ENCODE assay signal across 14 cellular contexts in the genomic region with DNA sequence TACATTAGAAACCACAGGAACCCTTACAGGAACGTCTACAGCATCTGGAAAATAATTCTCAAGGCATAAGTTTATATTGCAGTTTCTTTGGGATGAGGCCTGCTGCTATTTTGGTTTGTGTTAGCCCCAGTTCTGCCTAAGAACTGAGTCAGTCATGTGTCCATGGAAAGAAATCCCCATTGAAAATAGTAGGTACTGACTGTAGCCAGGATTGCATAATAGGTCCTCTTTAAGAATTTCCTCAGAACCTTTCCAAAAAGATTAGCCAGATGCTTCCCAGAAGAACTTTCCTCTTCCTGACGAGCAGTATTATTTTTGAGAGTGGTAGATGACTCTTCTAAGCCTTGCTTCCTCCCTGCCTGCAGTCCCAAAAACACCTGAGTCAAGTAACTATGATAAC. TPM values are rescaled to one million over a fixed set of nuclear protein-coding genes. Genes with fewer than 3 reads are reported as not detected.
DNase-seq lines count a peak whose midpoint lies in the region; ATAC-seq and TF ChIP-seq lines count a peak whose summit lies in the region.
"Had no signal": no experiment of that assay in that cellular context is flagged by ENCODE, and none has a peak within 500 bp of the region (broad histone marks: within the 10 kb centered on the region; RNA-seq: fewer than 3 reads in every experiment).

No MANE protein-coding gene starts in this region.

- peaks cover 36% of the 10 kb centered on the region for H3K4me1 ChIP-seq in adipocyte (ENCODE audit: control insufficient read depth, insufficient read depth, low read length)

- no peaks in the 10 kb centered on the region for H3K27me3 ChIP-seq in adipocyte (replicated peaks; ENCODE audit: control insufficient read depth, insufficient read depth, low read length)

- H3K9ac ChIP-seq in adipocyte (ENCODE audit: low read length): peak overlapping the region; percentile 59

- H3K36me3 ChIP-seq in adipocyte (ENCODE audit: control insufficient read depth, insufficient read depth, low read length, severe bottlenecking): no peaks in the 10 kb centered on the region

- peak; percentile 38 for DNase-seq in AG08396 (ENCODE audit: low spot score)
- DNase-seq in adipocyte (ENCODE audit: low read depth): peak; percentile 89
- peak; percentile 90 for DNase-seq in fibroblast of pulmonary artery (ENCODE audit: low read depth)
- no peak for DNase-seq in omental fat pad (ENCODE audit: low spot score)
- no peak for DNase-seq in superior temporal gyrus (ENCODE audit: extremely low spot score)
- DNase-seq in posterior vena cava (ENCODE audit: low spot score): no peak
- no peak for DNase-seq in GM10266 (ENCODE audit: extremely low spot score)
- DNase-seq: activated CD4-positive, alpha-beta T cell treated with anti-CD3 and anti-CD28 coated beads, Interleukin-2, amount 50 U/mL, for 4 hours; AML-193; KG1; NCI-H446; SHP77 had no signal

- H3K4me3 ChIP-seq in adipocyte (ENCODE audit: low read length): peak overlapping the region; percentile 52
- no peak overlapping the region for H3K4me3 ChIP-seq in fibroblast of pulmonary artery (replicated peaks; ENCODE audit: low read depth, low read length)

- TF ChIP-seq CTCF in fibroblast of pulmonary artery (IDR thresholded peaks at IDR 0.05; ENCODE audit: low read length, missing control alignments): no peak
- no peak for TF ChIP-seq CTCF in omental fat pad (IDR thresholded peaks at IDR 0.05)
- TF ChIP-seq CTCF in GM10266 (IDR thresholded peaks at IDR 0.05; ENCODE audit: control insufficient read depth, insufficient read depth, low read depth, missing control alignments): no peak

- intact Hi-C loops in posterior vena cava (cut with DNase I): loop anchor here in 1 of 2 donors (5.0 kb wide), 1 partner anchor 39 kb away; no protein-coding TSS in a partner anchor

- peak; percentile 83 for ATAC-seq in omental fat pad (ENCODE audit: low FRiP score)
- no peak for ATAC-seq in GM21390 (IDR thresholded peaks at IDR 0.05; ENCODE audit: unreplicated experiment)
- ATAC-seq: activated naive CD4-positive, alpha-beta T cell treated with anti-CD3 and anti-CD28 coated beads, Interleukin-2, amount 50 U/mL, for 72 hours had no signal

- H3K9me3 ChIP-seq in adipocyte (ENCODE audit: control insufficient read depth, low read length): no peaks in the 10 kb centered on the region

RNA-seq across cellular contexts. Expression of gene RASSF8, which starts 52.6 kb away (rescaled TPM):
- total RNA-seq in omental fat pad: 10 to 100 TPM; 32.0 to 79.5 (median 50.8) TPM
- 100 to 1,000 TPM in 1 of 2 donors, 10 to 100 TPM in 1; 74.5 to 113 TPM for total RNA-seq in posterior vena cava

Comparison
In these comparisons a context has a peak if more than half of its experiments do, and no peak if none do; other contexts are left out.
1. DNase-seq: peak in AG08396 (single experiment), adipocyte (single experiment) and fibroblast of pulmonary artery (single experiment); none in omental fat pad (single experiment), superior temporal gyrus (single experiment), posterior vena cava (single experiment) and GM10266 (single experiment).